ENCODE assay signal across 1 cellular context in the genomic region with DNA sequence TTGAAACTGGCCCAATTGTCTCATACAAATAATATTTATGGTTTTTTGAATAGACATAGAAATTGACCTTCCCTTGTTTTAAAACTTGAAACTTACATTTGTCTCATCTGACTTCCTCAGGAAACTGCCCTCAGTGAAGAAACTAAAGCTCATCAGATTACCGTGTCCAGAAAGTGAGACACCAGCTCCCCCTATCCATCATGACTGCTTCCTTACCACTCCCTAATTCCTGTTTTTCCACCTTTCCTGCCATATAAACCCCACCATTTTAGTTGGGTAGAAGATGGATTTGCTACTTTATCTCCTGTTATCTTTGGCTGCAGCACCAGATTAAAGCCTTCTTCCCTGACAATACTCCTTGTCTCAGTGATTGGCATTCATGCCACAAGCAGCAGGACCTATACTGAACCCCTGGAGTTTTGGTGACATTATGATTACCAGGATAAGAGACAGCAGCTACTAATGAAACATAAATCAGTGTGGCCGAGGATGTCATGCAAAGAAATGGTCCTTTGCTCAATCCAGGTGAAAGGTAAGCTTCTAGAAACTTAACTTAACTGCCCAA.
TF ChIP-seq lines count a peak whose summit lies in the region.

No MANE protein-coding gene starts in this region.

TF ChIP-seq in Ishikawa, 13 proteins besides CTCF, POLR2A, EP300 and RAD21 (continued from another document):
- TF ChIP-seq, protein P1, sequence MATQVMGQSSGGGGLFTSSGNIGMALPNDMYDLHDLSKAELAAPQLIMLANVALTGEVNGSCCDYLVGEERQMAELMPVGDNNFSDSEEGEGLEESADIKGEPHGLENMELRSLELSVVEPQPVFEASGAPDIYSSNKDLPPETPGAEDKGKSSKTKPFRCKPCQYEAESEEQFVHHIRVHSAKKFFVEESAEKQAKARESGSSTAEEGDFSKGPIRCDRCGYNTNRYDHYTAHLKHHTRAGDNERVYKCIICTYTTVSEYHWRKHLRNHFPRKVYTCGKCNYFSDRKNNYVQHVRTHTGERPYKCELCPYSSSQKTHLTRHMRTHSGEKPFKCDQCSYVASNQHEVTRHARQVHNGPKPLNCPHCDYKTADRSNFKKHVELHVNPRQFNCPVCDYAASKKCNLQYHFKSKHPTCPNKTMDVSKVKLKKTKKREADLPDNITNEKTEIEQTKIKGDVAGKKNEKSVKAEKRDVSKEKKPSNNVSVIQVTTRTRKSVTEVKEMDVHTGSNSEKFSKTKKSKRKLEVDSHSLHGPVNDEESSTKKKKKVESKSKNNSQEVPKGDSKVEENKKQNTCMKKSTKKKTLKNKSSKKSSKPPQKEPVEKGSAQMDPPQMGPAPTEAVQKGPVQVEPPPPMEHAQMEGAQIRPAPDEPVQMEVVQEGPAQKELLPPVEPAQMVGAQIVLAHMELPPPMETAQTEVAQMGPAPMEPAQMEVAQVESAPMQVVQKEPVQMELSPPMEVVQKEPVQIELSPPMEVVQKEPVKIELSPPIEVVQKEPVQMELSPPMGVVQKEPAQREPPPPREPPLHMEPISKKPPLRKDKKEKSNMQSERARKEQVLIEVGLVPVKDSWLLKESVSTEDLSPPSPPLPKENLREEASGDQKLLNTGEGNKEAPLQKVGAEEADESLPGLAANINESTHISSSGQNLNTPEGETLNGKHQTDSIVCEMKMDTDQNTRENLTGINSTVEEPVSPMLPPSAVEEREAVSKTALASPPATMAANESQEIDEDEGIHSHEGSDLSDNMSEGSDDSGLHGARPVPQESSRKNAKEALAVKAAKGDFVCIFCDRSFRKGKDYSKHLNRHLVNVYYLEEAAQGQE (IDR thresholded peaks at IDR 0.05; ENCODE audit: low read depth): no peak
TF ChIP-seq in Ishikawa: peak in this region for 0.
